In genomic region chr1:14140800-14141526, GRCh38 we compare ENCODE assay signal across 13 cellular contexts.
DNase-seq lines count a peak whose midpoint lies in the region; ATAC-seq and TF ChIP-seq lines count a peak whose summit lies in the region.
"Had no signal": no experiment of that assay in that cellular context is flagged by ENCODE, and none has a peak within 500 bp of the region (broad histone marks: within the 10 kb centered on the region; RNA-seq: fewer than 3 reads in every experiment).

No MANE protein-coding gene starts in this region.

- TF ChIP-seq CTCF in endodermal cell (conservative IDR thresholded peaks at IDR 0.05) = peak; percentile 26
- TF ChIP-seq CTCF in upper lobe of left lung (IDR thresholded peaks at IDR 0.05) = no peak

- peaks cover 99% of the 10 kb centered on the region for H3K27me3 ChIP-seq in endodermal cell (ENCODE audit: control insufficient read depth, insufficient read depth, low read length, poor library complexity, severe bottlenecking)
- no peaks in the 10 kb centered on the region for H3K27me3 ChIP-seq in upper lobe of left lung

- DNase-seq in NCI-H2029 treated with DMSO at 0.1 percent for 48 hours (lab: John Stamatoyannopoulos, UW) (peak; percentile 44), endodermal cell (no peak), kidney tubule cell (ENCODE audit: low spot score) (peak; percentile 67), upper lobe of left lung (peak in 1 of 2 donors; percentile 31), SHP77 treated with DMSO at 0.1 percent for 48 hours (lab: John Stamatoyannopoulos, UW) (no peak), NCI-H2107 (lab: John Stamatoyannopoulos, UW) (no peak)
- DNase-seq: activated CD4-positive, CD25-positive, alpha-beta regulatory T cell; COR-L47; naive thymus-derived CD8-positive, alpha-beta T cell had no signal

- H3K4me3 Mint-ChIP-seq in endodermal cell = no peak overlapping the region
- H3K4me3 Mint-ChIP-seq: dendritic cell treated with granulocyte-macrophage colony-stimulating factor and Interleukin-4, amounts not matched to agents 40 ng/mL and 50 ng/mL, for 4 days; naive thymus-derived CD8-positive, alpha-beta T cell; stimulated activated memory B cell treated with anti-CD40 and anti-IgM and Interleukin-4, amounts not matched to agents 10 μg/mL and 1 μg/mL and 100 μg/mL, for 72 hours had no signal

- no peak overlapping the region for H3K27ac ChIP-seq in endodermal cell (ENCODE audit: low read depth, low read length)
- peak overlapping the region; percentile 16 to 40 (median 23) for H3K27ac ChIP-seq in upper lobe of left lung

- H3K27me3 Mint-ChIP-seq in endodermal cell (ENCODE audit: insufficient read depth) = peaks cover 65% of the 10 kb centered on the region
- H3K27me3 Mint-ChIP-seq: dendritic cell treated with granulocyte-macrophage colony-stimulating factor and Interleukin-4, amounts not matched to agents 40 ng/mL and 50 ng/mL, for 4 days had no signal

- no peak overlapping the region for H3K9ac ChIP-seq in endodermal cell (ENCODE audit: extremely low read depth, low read length, poor library complexity, severe bottlenecking)

- H3K36me3 ChIP-seq in endodermal cell (ENCODE audit: control insufficient read depth, insufficient read depth, low read length) = no peaks in the 10 kb centered on the region
- no peaks in the 10 kb centered on the region for H3K36me3 ChIP-seq in upper lobe of left lung

- WGBS in endodermal cell (ENCODE audit: insufficient coverage in 1 of 2, insufficient read length in 1 of 2), 2 experiments = 91 to 99% methylated on average over 9 to 17 of the region's 17 CpGs
- 52 to 68% methylated on average over 17 of the region's 17 CpGs for WGBS in upper lobe of left lung, 2 donors

- TF ChIP-seq POLR2A in upper lobe of left lung (IDR thresholded peaks at IDR 0.05) = no peak

- H3K9me3 Mint-ChIP-seq in endodermal cell = no peaks in the 10 kb centered on the region
- H3K9me3 Mint-ChIP-seq: dendritic cell treated with granulocyte-macrophage colony-stimulating factor and Interleukin-4, amounts not matched to agents 40 ng/mL and 50 ng/mL, for 4 days; naive thymus-derived CD8-positive, alpha-beta T cell; stimulated activated memory B cell treated with anti-CD40 and anti-IgM and Interleukin-4, amounts not matched to agents 10 μg/mL and 1 μg/mL and 100 μg/mL, for 72 hours had no signal

- peaks cover 8% of the 10 kb centered on the region for H3K4me1 Mint-ChIP-seq in endodermal cell
- H3K4me1 Mint-ChIP-seq: naive thymus-derived CD8-positive, alpha-beta T cell; stimulated activated memory B cell treated with anti-CD40 and anti-IgM and Interleukin-4, amounts not matched to agents 10 μg/mL and 1 μg/mL and 100 μg/mL, for 72 hours had no signal

- H3K4me1 ChIP-seq in endodermal cell (ENCODE audit: control insufficient read depth, insufficient read depth, low read length) = no peaks in the 10 kb centered on the region
- H3K4me1 ChIP-seq in upper lobe of left lung = peaks cover 7 to 21% (median 16%) of the 10 kb centered on the region in 4 donors

- TF ChIP-seq EP300 in upper lobe of left lung (IDR thresholded peaks at IDR 0.05) = no peak

- no peaks in the 10 kb centered on the region for H3K9me3 ChIP-seq in endodermal cell (ENCODE audit: control insufficient read depth, low read length)
- no peaks in the 10 kb centered on the region for H3K9me3 ChIP-seq in upper lobe of left lung

- H3K36me3 Mint-ChIP-seq in endodermal cell (ENCODE audit: low read depth) = no peaks in the 10 kb centered on the region
- H3K36me3 Mint-ChIP-seq: naive thymus-derived CD8-positive, alpha-beta T cell; stimulated activated memory B cell treated with anti-CD40 and anti-IgM and Interleukin-4, amounts not matched to agents 10 μg/mL and 1 μg/mL and 100 μg/mL, for 72 hours had no signal

- H3K4me3 ChIP-seq in endodermal cell (ENCODE audit: low read length) = no peak overlapping the region
- H3K4me3 ChIP-seq in upper lobe of left lung = no peak overlapping the region
- H3K4me3 ChIP-seq: GM12878 had no signal

- H3K27ac Mint-ChIP-seq in endodermal cell = no peak overlapping the region
- H3K27ac Mint-ChIP-seq: dendritic cell treated with granulocyte-macrophage colony-stimulating factor and Interleukin-4, amounts not matched to agents 40 ng/mL and 50 ng/mL, for 4 days; naive thymus-derived CD8-positive, alpha-beta T cell; stimulated activated memory B cell treated with anti-CD40 and anti-IgM and Interleukin-4, amounts not matched to agents 10 μg/mL and 1 μg/mL and 100 μg/mL, for 72 hours had no signal

- peak in 1 of 2 donors; percentile 42 for ATAC-seq in upper lobe of left lung (ENCODE audit: low FRiP score in 2 of 2)
- no peak for ATAC-seq in HG03342 (IDR thresholded peaks at IDR 0.05; ENCODE audit: unreplicated experiment)
- ATAC-seq: GM12878; naive thymus-derived CD8-positive, alpha-beta T cell; stimulated activated memory B cell treated with anti-CD40 and anti-IgM and Interleukin-4, amounts not matched to agents 10 μg/mL and 1 μg/mL and 100 μg/mL, for 72 hours had no signal

Comparison
In these comparisons a context has a peak if more than half of its experiments do, and no peak if none do; other contexts are left out.
1. DNase-seq: peak in NCI-H2029 treated with DMSO at 0.1 percent for 48 hours (single experiment) and kidney tubule cell (single experiment); none in endodermal cell (single experiment), SHP77 treated with DMSO at 0.1 percent for 48 hours (single experiment) and NCI-H2107 (single experiment).